12 cellular contexts compared by ENCODE assay signal in genomic region chr6:2850480-2851150, GRCh38. TPM values are rescaled to one million over a fixed set of nuclear protein-coding genes. Genes with fewer than 3 reads are reported as not detected.
DNase-seq lines count a peak whose midpoint lies in the region; ATAC-seq and TF ChIP-seq lines count a peak whose summit lies in the region.
"Had no signal": no experiment of that assay in that cellular context is flagged by ENCODE, and none has a peak within 500 bp of the region (broad histone marks: within the 10 kb centered on the region; RNA-seq: fewer than 3 reads in every experiment).

No MANE protein-coding gene starts in this region.

- H3K4me3 Mint-ChIP-seq in CD8-positive, alpha-beta memory T cell: no peak overlapping the region
- H3K4me3 Mint-ChIP-seq in naive B cell (peak overlapping the region in 1 of 8 donors; percentile 21), Caco-2 (ENCODE audit: unreplicated experiment) (no peak overlapping the region)

- no peak for TF ChIP-seq CTCF in body of pancreas (IDR thresholded peaks at IDR 0.05)
- TF ChIP-seq CTCF in Caco-2 (IDR thresholded peaks at IDR 0.05; ENCODE audit: insufficient read depth in 1 of 2, low read depth in 1 of 2, low read length in 1 of 2, severe bottlenecking in 1 of 2, unreplicated experiment in 1 of 2): no peak

- H3K36me3 Mint-ChIP-seq in CD8-positive, alpha-beta memory T cell: peaks cover 0 to 2% (median 1%) of the 10 kb centered on the region in 3 donors
- H3K36me3 Mint-ChIP-seq in naive B cell (peaks cover 24 to 28% of the 10 kb centered on the region in 2 donors), Caco-2 (ENCODE audit: insufficient read depth, unreplicated experiment) (no peaks in the 10 kb centered on the region)

- H3K9me3 ChIP-seq in CD8-positive, alpha-beta memory T cell (ENCODE audit: low read length): no peaks in the 10 kb centered on the region
- H3K9me3 ChIP-seq in body of pancreas: no peaks in the 10 kb centered on the region
- no peaks in the 10 kb centered on the region for H3K9me3 ChIP-seq in Caco-2

- no peaks in the 10 kb centered on the region for H3K27me3 Mint-ChIP-seq in CD8-positive, alpha-beta memory T cell
- H3K27me3 Mint-ChIP-seq in naive B cell: no peaks in the 10 kb centered on the region
- H3K27me3 Mint-ChIP-seq in Caco-2 (ENCODE audit: insufficient read depth, unreplicated experiment): no peaks in the 10 kb centered on the region

- TF ChIP-seq POLR2A in body of pancreas (IDR thresholded peaks at IDR 0.05): no peak

- WGBS in body of pancreas, 2 donors: 9% methylated on average over 5 of the region's 5 CpGs

- peak overlapping the region in 5 of 8 donors; percentile 10 to 77 (median 38) for H3K27ac Mint-ChIP-seq in CD8-positive, alpha-beta memory T cell
- H3K27ac Mint-ChIP-seq in naive B cell (peak overlapping the region in 5 of 6 donors; percentile 36 to 89 (median 65)), Caco-2 (ENCODE audit: unreplicated experiment) (no peak overlapping the region)

- H3K27ac ChIP-seq in CD8-positive, alpha-beta memory T cell (ENCODE audit: low read depth, low read length): no peak overlapping the region
- peak overlapping the region in 3 of 4 donors; percentile 34 to 64 (median 51) for H3K27ac ChIP-seq in body of pancreas

- intact Hi-C loops in body of pancreas (cut with DNase I) (no loop called here), Caco-2 (cut with micrococcal nuclease; ENCODE audit: unreplicated experiment) (no loop called here)

- no peaks in the 10 kb centered on the region for H3K9me3 Mint-ChIP-seq in CD8-positive, alpha-beta memory T cell
- H3K9me3 Mint-ChIP-seq in naive B cell (peaks cover 0 to 11% (median 5%) of the 10 kb centered on the region in 7 donors), Caco-2 (ENCODE audit: unreplicated experiment) (no peaks in the 10 kb centered on the region)

- POLR2A ChIA-PET in CD8-positive, alpha-beta memory T cell (lab: Charles Lee): interaction anchor here (0.6 to 1.1 kb wide), 3 partner anchors 11 to 44 kb away, joined by 3 to 7 read pairs (median 5); no protein-coding TSS in a partner anchor
- POLR2A ChIA-PET in Caco-2 (lab: Charles Lee): interaction anchor here (0.6 to 1.1 kb wide), 2 partner anchors 9 to 139 kb away, joined by 3 to 4 read pairs; partner anchors contain the start of gene SERPINB1

- BruUV-seq in Caco-2 (replicated peaks; lab: Mats Ljungman, UMichigan): no TSS peak

- peaks cover 48 to 61% (median 50%) of the 10 kb centered on the region in 3 donors for H3K4me1 Mint-ChIP-seq in CD8-positive, alpha-beta memory T cell
- H3K4me1 Mint-ChIP-seq in naive B cell (peaks cover 38 to 65% (median 59%) of the 10 kb centered on the region in 3 donors), Caco-2 (ENCODE audit: low read depth, unreplicated experiment) (peaks cover 16% of the 10 kb centered on the region)

- CTCF ChIA-PET in CD8-positive, alpha-beta memory T cell (lab: Charles Lee): interaction anchor here (1.3 to 13.5 kb wide), 9 partner anchors 8 to 217 kb away, joined by 3 to 196 read pairs (median 6); partner anchors contain the start of gene RIPK1
- CTCF ChIA-PET in Caco-2 (lab: Charles Lee): interaction anchor here (0.6 to 1.6 kb wide), 4 partner anchors 9 to 59 kb away, joined by 3 to 15 read pairs (median 4); partner anchors contain the start of gene SERPINB1

- no peaks in the 10 kb centered on the region for H3K27me3 ChIP-seq in CD8-positive, alpha-beta memory T cell (ENCODE audit: insufficient read depth, low read length, poor library complexity, severe bottlenecking)
- H3K27me3 ChIP-seq in body of pancreas (no peaks in the 10 kb centered on the region), Caco-2 (replicated peaks; ENCODE audit: control insufficient read depth, insufficient read depth, low read length) (no peaks in the 10 kb centered on the region)

- ATAC-seq in body of pancreas: peak; percentile 22
- no peak for ATAC-seq in naive B cell (ENCODE audit: low read depth in 2 of 2)

- H3K36me3 ChIP-seq in CD8-positive, alpha-beta memory T cell (ENCODE audit: insufficient read depth, low read length): no peaks in the 10 kb centered on the region
- H3K36me3 ChIP-seq in body of pancreas (replicated peaks in 1 of 2; ENCODE audit: insufficient read depth in 1 of 2, low read depth in 2 of 2) (no peaks in the 10 kb centered on the region), Caco-2 (ENCODE audit: control insufficient read depth, insufficient read depth, low read length) (no peaks in the 10 kb centered on the region)

- peaks cover 48% of the 10 kb centered on the region for H3K4me1 ChIP-seq in CD8-positive, alpha-beta memory T cell (ENCODE audit: insufficient read depth, low read length)
- H3K4me1 ChIP-seq in body of pancreas: peaks cover 45% of the 10 kb centered on the region
- H3K4me1 ChIP-seq in Caco-2: peaks cover 38% of the 10 kb centered on the region

- H3K4me3 ChIP-seq in CD8-positive, alpha-beta memory T cell (ENCODE audit: low read length): no peak overlapping the region
- H3K4me3 ChIP-seq in body of pancreas (no peak overlapping the region), Caco-2 (ENCODE audit: low read depth, low read length) (no peak overlapping the region)

- no peak for DNase-seq in CD8-positive, alpha-beta memory T cell
- DNase-seq in LoVo (ENCODE audit: low spot score) (peak; percentile 25), body of pancreas (no peak), naive B cell (no peak), medulla oblongata (ENCODE audit: extremely low spot score) (no peak), retina (no peak), KG1 (lab: John Stamatoyannopoulos, UW) (no peak), Caco-2 (no peak)
- DNase-seq: activated CD4-positive, alpha-beta T cell treated with anti-CD3 and anti-CD28 coated beads, Interleukin-2, amount 50 U/mL, for 1 hour; DMS53; glutamatergic neuron; MM.1S had no signal

RNA-seq across cellular contexts. Expression of gene SERPINB1, which starts 9.0 kb away (rescaled TPM):
- 10 to 100 TPM; 40.4 to 42.4 TPM for total RNA-seq in CD8-positive, alpha-beta memory T cell
- polyA plus RNA-seq in CD8-positive, alpha-beta memory T cell: 103 TPM
- total RNA-seq in body of pancreas (10 to 100 TPM; 19.1 to 80.4 TPM), Caco-2 (2022) (75.6 and 81.9 TPM in 2 replicates)
- 100 to 1,000 TPM in 2 of 6 donors, 10 to 100 TPM in 4; 84.7 to 107 (median 93.7) TPM for polyA plus RNA-seq in naive B cell (ENCODE audit: low read depth in 6 of 6)

RNA-seq across cellular contexts. Expression of gene SERPINB9, which starts 52.5 kb away (rescaled TPM):
- 10 to 100 TPM; 63.5 to 65.1 TPM for total RNA-seq in CD8-positive, alpha-beta memory T cell
- 42.3 TPM for polyA plus RNA-seq in CD8-positive, alpha-beta memory T cell
- total RNA-seq in body of pancreas (1 to 10 TPM; 2.0 to 4.2 TPM), Caco-2 (2022) (3.1 and 3.5 TPM in 2 replicates)
- polyA plus RNA-seq in naive B cell (ENCODE audit: low read depth in 6 of 6): 10 to 100 TPM; 18.2 to 35.2 (median 27.7) TPM

Comparison
In these comparisons a context has a peak if more than half of its experiments do, and no peak if none do; other contexts are left out.
1. RNA of gene SERPINB9, which starts 52.5 kb away (total RNA-seq): 63.5 to 65.1 TPM in CD8-positive, alpha-beta memory T cell; 2.0 to 4.2 TPM in body of pancreas and 3.1 to 3.5 TPM in Caco-2; every median in the first group is over 10 times any median in the second.